ENCODE assay signal across 19 cellular contexts in genomic region chr20:5781798-5782750, GRCh38. TPM values are rescaled to one million over a fixed set of nuclear protein-coding genes. Genes with fewer than 3 reads are reported as not detected.
DNase-seq lines count a peak whose midpoint lies in the region; ATAC-seq and TF ChIP-seq lines count a peak whose summit lies in the region.
"Had no signal": no experiment of that assay in that cellular context is flagged by ENCODE, and none has a peak within 500 bp of the region (broad histone marks: within the 10 kb centered on the region; RNA-seq: fewer than 3 reads in every experiment).

No MANE protein-coding gene starts in this region.

- POLR2A ChIA-PET in CD8-positive, alpha-beta memory T cell (lab: Charles Lee): no interaction called here
- POLR2A ChIA-PET in PC-3 (lab: Charles Lee; ENCODE audit: unreplicated experiment): no interaction called here

- peak overlapping the region in 5 of 8 donors; percentile 20 to 81 (median 53) for H3K27ac Mint-ChIP-seq in CD8-positive, alpha-beta memory T cell
- peak overlapping the region; percentile 86 for H3K27ac Mint-ChIP-seq in neural crest cell (ENCODE audit: unreplicated experiment)
- H3K27ac Mint-ChIP-seq in Calu3 (ENCODE audit: unreplicated experiment): no peak overlapping the region

- no peaks in the 10 kb centered on the region for H3K36me3 ChIP-seq in CD8-positive, alpha-beta memory T cell (ENCODE audit: insufficient read depth, low read length)
- H3K36me3 ChIP-seq in PC-3 (ENCODE audit: low read depth, low read length): no peaks in the 10 kb centered on the region
- no peaks in the 10 kb centered on the region for H3K36me3 ChIP-seq in left ventricle myocardium inferior
- H3K36me3 ChIP-seq in aorta (ENCODE audit: control insufficient read depth in 1 of 2, insufficient read depth in 2 of 2, low read length in 1 of 2): no peaks in the 10 kb centered on the region

- H4K20me1 ChIP-seq in PC-3 (ENCODE audit: low read length): no peaks in the 10 kb centered on the region

- no peaks in the 10 kb centered on the region for H3K27me3 Mint-ChIP-seq in CD8-positive, alpha-beta memory T cell
- H3K27me3 Mint-ChIP-seq in neural crest cell (ENCODE audit: low read depth): no peaks in the 10 kb centered on the region
- no peaks in the 10 kb centered on the region for H3K27me3 Mint-ChIP-seq in Calu3 (ENCODE audit: unreplicated experiment)

- CTCF ChIA-PET in CD8-positive, alpha-beta memory T cell (lab: Charles Lee): interaction anchor here (1.6 to 1.7 kb wide), 2 partner anchors 204 to 252 kb away, joined by 3 to 5 read pairs; no protein-coding TSS in a partner anchor
- CTCF ChIA-PET in PC-3 (lab: Charles Lee): no interaction called here
- CTCF ChIA-PET in Calu3 (lab: Charles Lee): no interaction called here

- no peak overlapping the region for H3K9ac ChIP-seq in PC-3 (ENCODE audit: low read length)

- no peaks in the 10 kb centered on the region for H3K9me2 ChIP-seq in PC-3 (replicated peaks; ENCODE audit: low read length)

- H3K4me1 Mint-ChIP-seq in CD8-positive, alpha-beta memory T cell: peaks cover 0 to 20% (median 5%) of the 10 kb centered on the region in 3 donors
- peaks cover 6% of the 10 kb centered on the region for H3K4me1 Mint-ChIP-seq in neural crest cell
- no peaks in the 10 kb centered on the region for H3K4me1 Mint-ChIP-seq in Calu3 (ENCODE audit: low read depth, unreplicated experiment)

- 58 to 69% methylated on average over 11 of the region's 11 CpGs for WGBS in aorta, 2 donors

- no peaks in the 10 kb centered on the region for H3F3A ChIP-seq in PC-3 (ENCODE audit: low read length, unreplicated experiment)

- H3K4me3 ChIP-seq in CD8-positive, alpha-beta memory T cell (ENCODE audit: low read length): no peak overlapping the region
- H3K4me3 ChIP-seq in PC-3 (ENCODE audit: low read length) (no peak overlapping the region), left ventricle myocardium inferior (no peak overlapping the region), aorta (ENCODE audit: low read length in 2 of 2) (no peak overlapping the region)
- H3K4me3 ChIP-seq: esophagus squamous epithelium, Peyer's patch, spleen had no signal

- no peaks in the 10 kb centered on the region for H3K9me3 Mint-ChIP-seq in CD8-positive, alpha-beta memory T cell
- no peaks in the 10 kb centered on the region for H3K9me3 Mint-ChIP-seq in neural crest cell
- no peaks in the 10 kb centered on the region for H3K9me3 Mint-ChIP-seq in Calu3 (ENCODE audit: low read depth, unreplicated experiment)

- H3K9me3 ChIP-seq in CD8-positive, alpha-beta memory T cell (ENCODE audit: low read length): no peaks in the 10 kb centered on the region
- no peaks in the 10 kb centered on the region for H3K9me3 ChIP-seq in PC-3 (ENCODE audit: low read length)
- H3K9me3 ChIP-seq in left ventricle myocardium inferior (replicated peaks): no peaks in the 10 kb centered on the region
- no peaks in the 10 kb centered on the region for H3K9me3 ChIP-seq in aorta (ENCODE audit: control insufficient read depth, low read length)
- H3K9me3 ChIP-seq: esophagus squamous epithelium, Peyer's patch, spleen had no signal

- BruUV-seq in PC-3 (replicated peaks; lab: Mats Ljungman, UMichigan) (no TSS peak), Calu3 (replicated peaks; lab: Mats Ljungman, UMichigan) (no TSS peak)

- no peak overlapping the region for H2AFZ ChIP-seq in PC-3 (ENCODE audit: low read length)

- H3K4me1 ChIP-seq in CD8-positive, alpha-beta memory T cell (ENCODE audit: insufficient read depth, low read length): no peaks in the 10 kb centered on the region
- H3K4me1 ChIP-seq in PC-3 (ENCODE audit: insufficient read depth, low read length): peaks cover 45% of the 10 kb centered on the region
- peaks cover 45% of the 10 kb centered on the region for H3K4me1 ChIP-seq in left ventricle myocardium inferior
- no peaks in the 10 kb centered on the region for H3K4me1 ChIP-seq in aorta (ENCODE audit: control insufficient read depth in 1 of 2, insufficient read depth in 2 of 2, low read length in 2 of 2)

- no peaks in the 10 kb centered on the region for H3K27me3 ChIP-seq in CD8-positive, alpha-beta memory T cell (ENCODE audit: insufficient read depth, low read length, poor library complexity, severe bottlenecking)
- H3K27me3 ChIP-seq in PC-3 (ENCODE audit: low read length) (no peaks in the 10 kb centered on the region), left ventricle myocardium inferior (ENCODE audit: low read depth) (no peaks in the 10 kb centered on the region), aorta (ENCODE audit: control insufficient read depth in 1 of 2, insufficient read depth in 2 of 2, low read length in 1 of 2) (no peaks in the 10 kb centered on the region)
- H3K27me3 ChIP-seq: esophagus squamous epithelium, Peyer's patch, spleen had no signal

- no peak overlapping the region for H3K4me3 Mint-ChIP-seq in CD8-positive, alpha-beta memory T cell
- no peak overlapping the region for H3K4me3 Mint-ChIP-seq in neural crest cell
- no peak overlapping the region for H3K4me3 Mint-ChIP-seq in Calu3 (ENCODE audit: low read depth, unreplicated experiment)

- ATAC-seq in PC-3 (peak; percentile 13; the same call in 1 of the 2 replicates), aorta (ENCODE audit: low FRiP score) (no peak), HG02623 (IDR thresholded peaks at IDR 0.05; ENCODE audit: unreplicated experiment) (no peak)

- peaks cover 8 to 63% (median 16%) of the 10 kb centered on the region in 3 donors for H3K36me3 Mint-ChIP-seq in CD8-positive, alpha-beta memory T cell
- H3K36me3 Mint-ChIP-seq in neural crest cell (ENCODE audit: low read depth): peaks cover 3% of the 10 kb centered on the region
- no peaks in the 10 kb centered on the region for H3K36me3 Mint-ChIP-seq in Calu3 (ENCODE audit: insufficient read depth, unreplicated experiment)

- H3K79me2 ChIP-seq in PC-3 (ENCODE audit: low read length): no peaks in the 10 kb centered on the region

- no peak overlapping the region for H3K4me2 ChIP-seq in PC-3 (ENCODE audit: low read length)

- no peak for DNase-seq in CD8-positive, alpha-beta memory T cell
- DNase-seq in PC-3: peak; percentile 11
- DNase-seq in left ventricle myocardium inferior: no peak
- DNase-seq in neural crest cell (ENCODE audit: low read depth, low spot score): no peak
- DNase-seq in aorta: no peak
- DNase-seq in Calu3: no peak
- no peak for DNase-seq in NCI-H2029 treated with DMSO at 0.1 percent for 48 hours (lab: John Stamatoyannopoulos, UW)
- DNase-seq: activated CD4-positive, alpha-beta T cell treated with anti-CD3 and anti-CD28 coated beads for 1 hour; activated T-cell treated with anti-CD3 and anti-CD28 coated beads for 4 hours; amniotic stem cell; cortex of kidney; DMS153; esophagus squamous epithelium; GOT3; NCI-H345; nucleus accumbens; spleen had no signal

- intact Hi-C loops in PC-3 (cut with micrococcal nuclease) (no loop called here), left ventricle myocardium inferior (cut with micrococcal nuclease) (no loop called here), aorta (cut with DNase I) (loop anchor here in 1 of 2 donors (10.0 kb wide), 2 partner anchors 217 to 293 kb away; no protein-coding TSS in a partner anchor), Calu3 (cut with micrococcal nuclease; ENCODE audit: unreplicated experiment) (no loop called here)

- TF ChIP-seq CTCF in PC-3 (conservative IDR thresholded peaks at IDR 0.05; ENCODE audit: low read depth, low read length) (no peak), left ventricle myocardium inferior (IDR thresholded peaks at IDR 0.05; ENCODE audit: borderline replicate concordance) (no peak), neural crest cell (conservative IDR thresholded peaks at IDR 0.05) (no peak), Calu3 (IDR thresholded peaks at IDR 0.05; ENCODE audit: unreplicated experiment) (no peak)

- H3K27ac ChIP-seq in CD8-positive, alpha-beta memory T cell (ENCODE audit: low read depth, low read length): peak overlapping the region; percentile 38
- H3K27ac ChIP-seq in PC-3 (ENCODE audit: low read length): 0 out of 2 replicates have a peak overlapping the region, but pooled peaks have one; percentile 2
- H3K27ac ChIP-seq in left ventricle myocardium inferior (replicated peaks): peak overlapping the region; percentile 67
- H3K27ac ChIP-seq in aorta (ENCODE audit: low read depth in 1 of 2, low read length in 2 of 2): no peak overlapping the region
- H3K27ac ChIP-seq: spleen had no signal

RNA-seq across cellular contexts. Expression of gene SHLD1, which starts 31.9 kb away (rescaled TPM):
- total RNA-seq in CD8-positive, alpha-beta memory T cell: 1 to 10 TPM; 7.7 to 9.1 TPM
- polyA plus RNA-seq in CD8-positive, alpha-beta memory T cell: 18.8 TPM
- total RNA-seq in PC-3 (2014; rRNA removed) (3.4 and 5.1 TPM in 2 replicates), left ventricle myocardium inferior (5.7 TPM), neural crest cell (5.0 and 6.9 TPM in 2 replicates), aorta (1 to 10 TPM; 2.9 to 5.2 TPM), Calu3 (2022) (1.3 and 1.9 TPM in 2 replicates)
- 1 to 10 TPM; 2.3 to 9.5 TPM for polyA plus RNA-seq in aorta

Comparison
In these comparisons a context has a peak if more than half of its experiments do, and no peak if none do; other contexts are left out.
1. H3K27ac ChIP-seq: peak in CD8-positive, alpha-beta memory T cell (single experiment), PC-3 (single experiment) and left ventricle myocardium inferior (single experiment); none in aorta (0 of 2).